In genomic region chr7:116327751-116328150, GRCh38 we compare ENCODE assay signal across 13 cellular contexts.
DNase-seq lines count a peak whose midpoint lies in the region; TF ChIP-seq lines count a peak whose summit lies in the region.
"Had no signal": no experiment of that assay in that cellular context is flagged by ENCODE, and none has a peak within 500 bp of the region (broad histone marks: within the 10 kb centered on the region; RNA-seq: fewer than 3 reads in every experiment).

No MANE protein-coding gene starts in this region.

- no peaks in the 10 kb centered on the region for H3K9me3 ChIP-seq in Peyer's patch
- H3K9me3 ChIP-seq: colonic mucosa had no signal

- no peaks in the 10 kb centered on the region for H3K4me1 ChIP-seq in Peyer's patch
- H3K4me1 ChIP-seq: colonic mucosa had no signal

- TF ChIP-seq CTCF in fibroblast of mammary gland (conservative IDR thresholded peaks at IDR 0.05; ENCODE audit: control insufficient read depth, insufficient read depth, low read depth, low read length) (no peak), retinal pigment epithelial cell (conservative IDR thresholded peaks at IDR 0.05; ENCODE audit: low read depth, low read length) (no peak), Peyer's patch (IDR thresholded peaks at IDR 0.05) (no peak), GM13977 (IDR thresholded peaks at IDR 0.05; ENCODE audit: extremely low read depth, insufficient read depth, missing control alignments) (no peak)

- H3K36me3 ChIP-seq in Peyer's patch = no peaks in the 10 kb centered on the region
- H3K36me3 ChIP-seq: colonic mucosa had no signal

- peak overlapping the region; percentile 35 for H3K4me3 ChIP-seq in fibroblast of mammary gland (ENCODE audit: control insufficient read depth, low read depth, low read length)
- no peak overlapping the region for H3K4me3 ChIP-seq in retinal pigment epithelial cell (ENCODE audit: low read length)
- no peak overlapping the region for H3K4me3 ChIP-seq in Peyer's patch
- H3K4me3 ChIP-seq: colonic mucosa, hepatocyte had no signal

- no peak for TF ChIP-seq POLR2A in Peyer's patch (IDR thresholded peaks at IDR 0.05)

- in situ Hi-C loops in GM13977 (cut with MboI; ENCODE audit: low pct_unique_long_range_greater_than_20kb, low sequenced_read_pairs, unreplicated experiment) = no loop called here

- H3K27ac ChIP-seq in Peyer's patch = peak overlapping the region in 1 of 4 donors; percentile 5
- H3K27ac ChIP-seq: colonic mucosa, hepatocyte had no signal

- H3K27me3 ChIP-seq in Peyer's patch = no peaks in the 10 kb centered on the region
- H3K27me3 ChIP-seq: colonic mucosa, hepatocyte had no signal

- peak; percentile 52 for DNase-seq in GM04504 (ENCODE audit: low read depth)
- DNase-seq in SW 1271 (lab: John Stamatoyannopoulos, UW) = peak; percentile 68 to 87
- DNase-seq in fibroblast of mammary gland (ENCODE audit: low read depth) = peak; percentile 96
- peak; percentile 32 for DNase-seq in retinal pigment epithelial cell (ENCODE audit: low read depth)
- no peak for DNase-seq in Peyer's patch
- DNase-seq in stimulated activated CD4-positive, alpha-beta T cell treated with anti-CD3 and anti-CD28 coated beads, Interleukin-4, amount 100 ng/mL, for 24 hours = no peak
- no peak for DNase-seq in NCI-H2196 (lab: John Stamatoyannopoulos, UW; ENCODE audit: unreplicated experiment)
- no peak for DNase-seq in GM13977 (ENCODE audit: low spot score)
- DNase-seq: CD8-positive, alpha-beta memory T cell; colonic mucosa; NCI-H345; Right ventricle myocardium superior had no signal

Comparison
In these comparisons a context has a peak if more than half of its experiments do, and no peak if none do; other contexts are left out.
1. DNase-seq: peak in GM04504 (single experiment), SW 1271 (2 of 2), fibroblast of mammary gland (single experiment) and retinal pigment epithelial cell (single experiment); none in Peyer's patch (0 of 3), stimulated activated CD4-positive, alpha-beta T cell treated with anti-CD3 and anti-CD28 coated beads, Interleukin-4, amount 100 ng/mL, for 24 hours (single experiment), NCI-H2196 (single experiment) and GM13977 (single experiment).